In the genomic region with DNA sequence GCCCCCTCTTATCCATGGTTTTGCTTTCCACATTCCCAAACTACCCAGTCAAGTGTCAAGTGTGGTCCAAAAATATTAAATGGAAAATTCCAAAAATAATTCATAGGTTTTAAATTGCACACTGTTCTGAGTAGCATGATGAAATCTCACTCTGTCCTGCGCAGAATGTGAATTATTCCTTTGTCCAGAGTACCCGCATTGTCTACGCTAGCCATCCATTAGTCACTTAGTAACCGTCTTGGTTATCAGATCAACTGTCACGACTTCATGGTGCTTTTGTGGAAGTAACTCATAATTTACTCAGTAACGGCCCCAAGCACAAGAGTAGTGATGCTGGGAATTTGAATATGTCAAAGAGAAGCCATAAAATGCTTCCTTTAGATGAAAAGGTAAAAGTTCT, we compare ENCODE assay signal across 15 cellular contexts.
"Had no signal": no experiment of that assay in that cellular context is flagged by ENCODE, and none has a peak within 500 bp of the region (broad histone marks: within the 10 kb centered on the region; RNA-seq: fewer than 3 reads in every experiment).

No MANE protein-coding gene starts in this region.

- H3K4me3 ChIP-seq: ascending aorta, lung, ovary, sigmoid colon had no signal

- H3K9me3 ChIP-seq: ascending aorta, ovary, sigmoid colon had no signal

- H3K4me3 Mint-ChIP-seq: activated naive CD8-positive, alpha-beta T cell treated with anti-CD3 and anti-CD28 coated beads, Interleukin-2, amount 50 U/mL, for 24 hours; activated T-helper 17 cell treated with anti-CD3 and anti-CD28 coated beads, Interleukin-2, amount 50 U/mL, for 72 hours; stimulated activated effector memory CD8-positive, alpha-beta T cell treated with anti-CD3 and anti-CD28 coated beads, Interleukin-12 subunit alpha, Interleukin-12 subunit beta, amount 100 ng/mL, for 72 hours; T-cell had no signal

- H3K4me1 ChIP-seq: ascending aorta, sigmoid colon had no signal

- H3K27ac Mint-ChIP-seq: activated naive CD8-positive, alpha-beta T cell treated with anti-CD3 and anti-CD28 coated beads, Interleukin-2, amount 50 U/mL, for 24 hours; activated T-helper 17 cell treated with anti-CD3 and anti-CD28 coated beads, Interleukin-2, amount 50 U/mL, for 72 hours; stimulated activated effector memory CD8-positive, alpha-beta T cell treated with anti-CD3 and anti-CD28 coated beads, Interleukin-12 subunit alpha, Interleukin-12 subunit beta, amount 100 ng/mL, for 72 hours; T-cell had no signal

- H3K27me3 ChIP-seq: ascending aorta, ovary, sigmoid colon had no signal

- ATAC-seq: activated naive CD8-positive, alpha-beta T cell treated with anti-CD3 and anti-CD28 coated beads, Interleukin-2, amount 50 U/mL, for 24 hours; activated T-helper 17 cell treated with anti-CD3 and anti-CD28 coated beads, Interleukin-2, amount 50 U/mL, for 72 hours; esophagus mucosa; stimulated activated effector memory CD8-positive, alpha-beta T cell treated with anti-CD3 and anti-CD28 coated beads, Interleukin-12 subunit alpha, Interleukin-12 subunit beta, amount 100 ng/mL, for 72 hours; T-cell had no signal

- H3K36me3 Mint-ChIP-seq: stimulated activated effector memory CD8-positive, alpha-beta T cell treated with anti-CD3 and anti-CD28 coated beads, Interleukin-12 subunit alpha, Interleukin-12 subunit beta, amount 100 ng/mL, for 72 hours had no signal

- H3K27me3 Mint-ChIP-seq: activated naive CD8-positive, alpha-beta T cell treated with anti-CD3 and anti-CD28 coated beads, Interleukin-2, amount 50 U/mL, for 24 hours; activated T-helper 17 cell treated with anti-CD3 and anti-CD28 coated beads, Interleukin-2, amount 50 U/mL, for 72 hours; T-cell had no signal

- H3K9me3 Mint-ChIP-seq: activated T-helper 17 cell treated with anti-CD3 and anti-CD28 coated beads, Interleukin-2, amount 50 U/mL, for 72 hours; stimulated activated effector memory CD8-positive, alpha-beta T cell treated with anti-CD3 and anti-CD28 coated beads, Interleukin-12 subunit alpha, Interleukin-12 subunit beta, amount 100 ng/mL, for 72 hours had no signal

- DNase-seq: activated CD4-positive, alpha-beta T cell treated with anti-CD3 and anti-CD28 coated beads, Interleukin-2, amount 50 U/mL, for 48 hours; activated naive CD4-positive, alpha-beta T cell treated with Interleukin-2 at 50 U/mL for 16 hours; activated naive CD8-positive, alpha-beta T cell treated with anti-CD3 and anti-CD28 coated beads, Interleukin-2, amount 50 U/mL, for 24 hours; midbrain; ovary; sigmoid colon; stimulated activated CD4-positive, alpha-beta T cell treated with anti-CD3 and anti-CD28 coated beads, Interleukin-12 subunit alpha, Interleukin-12 subunit beta, amount 100 ng/mL, for 4 hours; T-cell; T-helper 9 cell had no signal

- H3K27ac ChIP-seq: ascending aorta, ovary, sigmoid colon, WERI-Rb-1 had no signal

- H3K36me3 ChIP-seq: ascending aorta, ovary, sigmoid colon, WERI-Rb-1 had no signal
